24 cellular contexts compared by ENCODE assay signal in genomic region chr10:112347709-112348671, GRCh38. TPM values are rescaled to one million over a fixed set of nuclear protein-coding genes. Genes with fewer than 3 reads are reported as not detected.
"Had no signal": no experiment of that assay in that cellular context is flagged by ENCODE, and none has a peak within 500 bp of the region (broad histone marks: within the 10 kb centered on the region; RNA-seq: fewer than 3 reads in every experiment).

No MANE protein-coding gene starts in this region.

- H3K4me3 ChIP-seq: colonic mucosa, esophagus squamous epithelium, heart right ventricle, ovary, psoas muscle, suprapubic skin, thyroid gland had no signal

- ATAC-seq: effector memory CD8-positive, alpha-beta T cell; heart right ventricle; left cardiac atrium; naive thymus-derived CD4-positive, alpha-beta T cell; psoas muscle; right cardiac atrium; stimulated activated naive B cell treated with anti-CD40 and anti-IgM and Interleukin-4, amounts not matched to agents 10 μg/mL and 1 μg/mL and 100 μg/mL, for 72 hours had no signal

- H3K4me1 ChIP-seq: colonic mucosa, esophagus squamous epithelium, psoas muscle, suprapubic skin, thyroid gland had no signal

- H3K27ac ChIP-seq: colonic mucosa, esophagus squamous epithelium, heart right ventricle, ovary, psoas muscle, suprapubic skin, thyroid gland had no signal

- H3K9me3 ChIP-seq: colonic mucosa, esophagus squamous epithelium, heart right ventricle, ovary, psoas muscle, suprapubic skin, thyroid gland had no signal

- DNase-seq: colonic mucosa; effector memory CD8-positive, alpha-beta T cell; erythroblast; esophagus squamous epithelium; foreskin melanocyte; glutamatergic neuron; heart right ventricle; left cardiac atrium; mesenchymal stem cell; naive thymus-derived CD4-positive, alpha-beta T cell; occipital lobe; ovary; posterior cingulate gyrus; psoas muscle; right cardiac atrium; small intestine; stimulated activated CD4-positive, alpha-beta T cell treated with anti-CD3 and anti-CD28 coated beads, Interleukin-15, amount 100 ng/mL, for 24 hours; stimulated activated CD4-positive, alpha-beta T cell treated with anti-CD3 and anti-CD28 coated beads, Interleukin-2, amount 100 ng/mL, for 48 hours; stimulated activated naive B cell treated with anti-CD40 and anti-IgM and Interleukin-4, amounts not matched to agents 10 μg/mL and 1 μg/mL and 100 μg/mL, for 72 hours; thyroid gland had no signal

- FAIRE-seq: endometrium, islet of Langerhans, small intestine had no signal

- H3K27me3 ChIP-seq: colonic mucosa, esophagus squamous epithelium, heart right ventricle, ovary, suprapubic skin, thyroid gland had no signal

- H3K36me3 ChIP-seq: colonic mucosa, esophagus squamous epithelium, heart right ventricle, ovary, suprapubic skin, thyroid gland had no signal

RNA-seq across cellular contexts. Expression of gene ACSL5, which starts 25.9 kb away (rescaled TPM):
- total RNA-seq: mesothelial cell of epicardium had no signal
